ENCODE assay signal across 19 cellular contexts in genomic region chr12:54538136-54538700, GRCh38. TPM values are rescaled to one million over a fixed set of nuclear protein-coding genes. Genes with fewer than 3 reads are reported as not detected.
A peak's percentile ranks its signal among the peaks of the same experiment; 100 is the strongest.
DNase-seq lines count a peak whose midpoint lies in the region; ATAC-seq and TF ChIP-seq lines count a peak whose summit lies in the region.
"Had no signal": no experiment of that assay in that cellular context is flagged by ENCODE, and none has a peak within 500 bp of the region (broad histone marks: within the 10 kb centered on the region; RNA-seq: fewer than 3 reads in every experiment).

No MANE protein-coding gene starts in this region.

- POLR2A ChIA-PET in activated CD4-positive, alpha-beta memory T cell treated with anti-CD3 and anti-CD28 coated beads for 36 hours (lab: Charles Lee), result interaction anchor here (2.0 kb wide), 1 partner anchor 12 kb away, joined by 7 read pairs; the partner anchor contains the start of gene PDE1B
- POLR2A ChIA-PET in activated CD4-positive, alpha-beta memory T cell treated with anti-CD3 and anti-CD28 coated beads, Interleukin-2, amount 10 ng/mL, durations not matched to agents 7 days and 5 days (lab: Charles Lee), result interaction anchor here (1.4 kb wide), 1 partner anchor 10 kb away, joined by 4 read pairs; no protein-coding TSS in a partner anchor

- ATAC-seq in natural killer cell, result no peak
- no peak for ATAC-seq in natural killer cell treated with Interleukin-12 subunit alpha and Interleukin-12 subunit beta and Interleukin-15 and Interleukin-18, amount 100 ng/mL, for 72 hours
- no peak for ATAC-seq in effector memory CD8-positive, alpha-beta T cell (replicated peaks)
- ATAC-seq in HG03280 (IDR thresholded peaks at IDR 0.05; ENCODE audit: unreplicated experiment), result no peak

- DNase-seq in activated CD4-positive, alpha-beta memory T cell treated with anti-CD3 and anti-CD28 coated beads for 36 hours, result no peak
- DNase-seq in activated CD4-positive, alpha-beta memory T cell treated with anti-CD3 and anti-CD28 coated beads, Interleukin-2, amount 10 ng/mL, durations not matched to agents 7 days and 5 days, result no peak
- DNase-seq in natural killer cell, result no peak
- DNase-seq in natural killer cell treated with Interleukin-12 subunit alpha and Interleukin-12 subunit beta and Interleukin-15 and Interleukin-18, amount 100 ng/mL, for 72 hours (ENCODE audit: low spot score), result no peak
- DNase-seq in effector memory CD8-positive, alpha-beta T cell, result no peak
- DNase-seq in NCI-H1694 treated with DMSO at 0.1 percent for 48 hours (lab: John Stamatoyannopoulos, UW), result no peak
- DNase-seq: BE2C; CD4-positive, alpha-beta T cell; DMS53; IMR-90; NCI-H1417 treated with DMSO at 0.1 percent for 48 hours; NCI-H1930; NCI-H226; NCI-H524; NCI-H82; OCI-M1 had no signal

- CTCF ChIA-PET in activated CD4-positive, alpha-beta memory T cell treated with anti-CD3 and anti-CD28 coated beads for 36 hours (lab: Charles Lee), result interaction anchor here (2.3 to 3.1 kb wide), 2 partner anchors 11 to 138 kb away, joined by 10 read pairs; no protein-coding TSS in a partner anchor
- CTCF ChIA-PET in activated CD4-positive, alpha-beta memory T cell treated with anti-CD3 and anti-CD28 coated beads, Interleukin-2, amount 10 ng/mL, durations not matched to agents 7 days and 5 days (lab: Charles Lee), result no interaction called here

- peaks cover 64% of the 10 kb centered on the region for H3K36me3 Mint-ChIP-seq in activated CD4-positive, alpha-beta memory T cell treated with anti-CD3 and anti-CD28 coated beads for 36 hours
- peaks cover 83% of the 10 kb centered on the region for H3K36me3 Mint-ChIP-seq in activated CD4-positive, alpha-beta memory T cell treated with anti-CD3 and anti-CD28 coated beads, Interleukin-2, amount 10 ng/mL, durations not matched to agents 7 days and 5 days (ENCODE audit: low read depth)
- peaks cover 33% of the 10 kb centered on the region for H3K36me3 Mint-ChIP-seq in natural killer cell
- H3K36me3 Mint-ChIP-seq in natural killer cell treated with Interleukin-12 subunit alpha and Interleukin-12 subunit beta and Interleukin-15 and Interleukin-18, amount 100 ng/mL, for 72 hours, result peaks cover 41% of the 10 kb centered on the region
- H3K36me3 Mint-ChIP-seq in effector memory CD8-positive, alpha-beta T cell (ENCODE audit: insufficient read depth), result peaks cover 81% of the 10 kb centered on the region

- peaks cover 25% of the 10 kb centered on the region for H3K4me1 Mint-ChIP-seq in activated CD4-positive, alpha-beta memory T cell treated with anti-CD3 and anti-CD28 coated beads for 36 hours (ENCODE audit: low read depth)
- no peaks in the 10 kb centered on the region for H3K4me1 Mint-ChIP-seq in activated CD4-positive, alpha-beta memory T cell treated with anti-CD3 and anti-CD28 coated beads, Interleukin-2, amount 10 ng/mL, durations not matched to agents 7 days and 5 days
- no peaks in the 10 kb centered on the region for H3K4me1 Mint-ChIP-seq in natural killer cell
- peaks cover 0 to 3% of the 10 kb centered on the region in 2 donors for H3K4me1 Mint-ChIP-seq in natural killer cell treated with Interleukin-12 subunit alpha and Interleukin-12 subunit beta and Interleukin-15 and Interleukin-18, amount 100 ng/mL, for 72 hours (ENCODE audit: low read depth in 2 of 2)
- no peaks in the 10 kb centered on the region for H3K4me1 Mint-ChIP-seq in effector memory CD8-positive, alpha-beta T cell (ENCODE audit: low read depth in 2 of 2)

- no peak for TF ChIP-seq CTCF in natural killer cell (IDR thresholded peaks at IDR 0.05)

- H3K27me3 Mint-ChIP-seq in activated CD4-positive, alpha-beta memory T cell treated with anti-CD3 and anti-CD28 coated beads for 36 hours, result no peaks in the 10 kb centered on the region
- H3K27me3 Mint-ChIP-seq in activated CD4-positive, alpha-beta memory T cell treated with anti-CD3 and anti-CD28 coated beads, Interleukin-2, amount 10 ng/mL, durations not matched to agents 7 days and 5 days, result no peaks in the 10 kb centered on the region
- no peaks in the 10 kb centered on the region for H3K27me3 Mint-ChIP-seq in natural killer cell (ENCODE audit: low read depth in 2 of 2)
- H3K27me3 Mint-ChIP-seq in natural killer cell treated with Interleukin-12 subunit alpha and Interleukin-12 subunit beta and Interleukin-15 and Interleukin-18, amount 100 ng/mL, for 72 hours, result no peaks in the 10 kb centered on the region
- H3K27me3 Mint-ChIP-seq in effector memory CD8-positive, alpha-beta T cell, result no peaks in the 10 kb centered on the region
- H3K27me3 Mint-ChIP-seq: CD4-positive, alpha-beta T cell had no signal

- no peaks in the 10 kb centered on the region for H3K9me3 Mint-ChIP-seq in activated CD4-positive, alpha-beta memory T cell treated with anti-CD3 and anti-CD28 coated beads for 36 hours
- no peaks in the 10 kb centered on the region for H3K9me3 Mint-ChIP-seq in activated CD4-positive, alpha-beta memory T cell treated with anti-CD3 and anti-CD28 coated beads, Interleukin-2, amount 10 ng/mL, durations not matched to agents 7 days and 5 days
- H3K9me3 Mint-ChIP-seq in natural killer cell, result no peaks in the 10 kb centered on the region
- H3K9me3 Mint-ChIP-seq in natural killer cell treated with Interleukin-12 subunit alpha and Interleukin-12 subunit beta and Interleukin-15 and Interleukin-18, amount 100 ng/mL, for 72 hours, result no peaks in the 10 kb centered on the region
- no peaks in the 10 kb centered on the region for H3K9me3 Mint-ChIP-seq in effector memory CD8-positive, alpha-beta T cell
- H3K9me3 Mint-ChIP-seq: CD4-positive, alpha-beta T cell had no signal

- intact Hi-C loops in activated CD4-positive, alpha-beta memory T cell treated with anti-CD3 and anti-CD28 coated beads for 36 hours (cut with micrococcal nuclease), result no loop called here
- intact Hi-C loops in natural killer cell (cut with micrococcal nuclease), result no loop called here

- no peak overlapping the region for H3K4me3 Mint-ChIP-seq in activated CD4-positive, alpha-beta memory T cell treated with anti-CD3 and anti-CD28 coated beads for 36 hours
- no peak overlapping the region for H3K4me3 Mint-ChIP-seq in activated CD4-positive, alpha-beta memory T cell treated with anti-CD3 and anti-CD28 coated beads, Interleukin-2, amount 10 ng/mL, durations not matched to agents 7 days and 5 days
- no peak overlapping the region for H3K4me3 Mint-ChIP-seq in natural killer cell
- H3K4me3 Mint-ChIP-seq in natural killer cell treated with Interleukin-12 subunit alpha and Interleukin-12 subunit beta and Interleukin-15 and Interleukin-18, amount 100 ng/mL, for 72 hours, result no peak overlapping the region
- H3K4me3 Mint-ChIP-seq in effector memory CD8-positive, alpha-beta T cell, result no peak overlapping the region
- H3K4me3 Mint-ChIP-seq: CD4-positive, alpha-beta T cell had no signal

- H3K27ac Mint-ChIP-seq in activated CD4-positive, alpha-beta memory T cell treated with anti-CD3 and anti-CD28 coated beads for 36 hours, result peak overlapping the region; percentile 38
- H3K27ac Mint-ChIP-seq in activated CD4-positive, alpha-beta memory T cell treated with anti-CD3 and anti-CD28 coated beads, Interleukin-2, amount 10 ng/mL, durations not matched to agents 7 days and 5 days, result no peak overlapping the region
- peak overlapping the region; percentile 23 to 39 for H3K27ac Mint-ChIP-seq in natural killer cell
- H3K27ac Mint-ChIP-seq in natural killer cell treated with Interleukin-12 subunit alpha and Interleukin-12 subunit beta and Interleukin-15 and Interleukin-18, amount 100 ng/mL, for 72 hours, result peak overlapping the region in 1 of 2 donors; percentile 25
- H3K27ac Mint-ChIP-seq in effector memory CD8-positive, alpha-beta T cell, result peak overlapping the region; percentile 12 to 59
- H3K27ac Mint-ChIP-seq: CD4-positive, alpha-beta T cell had no signal

RNA-seq across cellular contexts. Expression of gene PDE1B, which starts 11.2 kb away (rescaled TPM):
- total RNA-seq in activated CD4-positive, alpha-beta memory T cell treated with anti-CD3 and anti-CD28 coated beads for 36 hours, result 10 to 100 TPM; 10.4 to 11.1 TPM
- 10 to 100 TPM; 11.5 to 12.0 TPM for total RNA-seq in activated CD4-positive, alpha-beta memory T cell treated with anti-CD3 and anti-CD28 coated beads, Interleukin-2, amount 10 ng/mL, durations not matched to agents 7 days and 5 days
- 10 to 100 TPM; 11.8 to 15.0 (median 12.4) TPM for total RNA-seq in natural killer cell
- total RNA-seq in natural killer cell treated with Interleukin-12 subunit alpha and Interleukin-12 subunit beta and Interleukin-15 and Interleukin-18, amount 100 ng/mL, for 72 hours, result 10 to 100 TPM; 28.4 to 34.6 TPM
- total RNA-seq: HT1080, IMR-90, M059J had no signal

RNA-seq across cellular contexts. Expression of gene NCKAP1L, which starts 40.7 kb away (rescaled TPM):
- 100 to 1,000 TPM; 158 to 160 TPM for total RNA-seq in activated CD4-positive, alpha-beta memory T cell treated with anti-CD3 and anti-CD28 coated beads for 36 hours
- total RNA-seq in activated CD4-positive, alpha-beta memory T cell treated with anti-CD3 and anti-CD28 coated beads, Interleukin-2, amount 10 ng/mL, durations not matched to agents 7 days and 5 days, result 100 to 1,000 TPM; 188 to 189 TPM
- total RNA-seq in natural killer cell, result 100 to 1,000 TPM; 230 to 257 (median 236) TPM
- 100 to 1,000 TPM; 143 to 179 TPM for total RNA-seq in natural killer cell treated with Interleukin-12 subunit alpha and Interleukin-12 subunit beta and Interleukin-15 and Interleukin-18, amount 100 ng/mL, for 72 hours
- total RNA-seq: HT1080, IMR-90 had no signal

RNA-seq across cellular contexts. Expression of gene PPP1R1A, which starts 50.2 kb away (rescaled TPM):
- not detected for total RNA-seq in activated CD4-positive, alpha-beta memory T cell treated with anti-CD3 and anti-CD28 coated beads for 36 hours
- total RNA-seq in activated CD4-positive, alpha-beta memory T cell treated with anti-CD3 and anti-CD28 coated beads, Interleukin-2, amount 10 ng/mL, durations not matched to agents 7 days and 5 days, result not detected
- total RNA-seq in natural killer cell, result not detected
- not detected for total RNA-seq in natural killer cell treated with Interleukin-12 subunit alpha and Interleukin-12 subunit beta and Interleukin-15 and Interleukin-18, amount 100 ng/mL, for 72 hours
- total RNA-seq: CD4-positive, alpha-beta T cell; HT1080; IMR-90; M059J had no signal
